In genomic region chr13:48235814-48236135, GRCh38 we compare ENCODE assay signal across 8 cellular contexts. TPM values are rescaled to one million over a fixed set of nuclear protein-coding genes. Genes with fewer than 3 reads are reported as not detected.
DNase-seq lines count a peak whose midpoint lies in the region; ATAC-seq and TF ChIP-seq lines count a peak whose summit lies in the region.

No MANE protein-coding gene starts in this region.

- TF ChIP-seq CTCF in GM23338 (conservative IDR thresholded peaks at IDR 0.05; ENCODE audit: low read depth in 2 of 2) (no peak), fibroblast of villous mesenchyme (IDR thresholded peaks at IDR 0.05; ENCODE audit: insufficient read depth, low read depth, low read length) (no peak)

- H3K9me3 Mint-ChIP-seq in GM23338, result no peaks in the 10 kb centered on the region
- no peaks in the 10 kb centered on the region for H3K9me3 Mint-ChIP-seq in activated CD4-positive, alpha-beta memory T cell treated with anti-CD3 and anti-CD28 coated beads for 36 hours

- ATAC-seq in GM23338 (no peak), HG03571 (IDR thresholded peaks at IDR 0.05; ENCODE audit: unreplicated experiment) (no peak)

- peak overlapping the region; percentile 96 for H3K4me3 Mint-ChIP-seq in GM23338
- H3K4me3 Mint-ChIP-seq in activated CD4-positive, alpha-beta memory T cell treated with anti-CD3 and anti-CD28 coated beads for 36 hours, result peak overlapping the region; percentile 58

- peaks cover 4% of the 10 kb centered on the region; the same call in 1 of the 2 replicates for H3K27me3 ChIP-seq in GM23338 (ENCODE audit: insufficient read depth)

- H4K20me1 ChIP-seq in GM23338 (replicated peaks; ENCODE audit: insufficient read depth), result no peaks in the 10 kb centered on the region; the same call in 1 of the 2 replicates

- peak overlapping the region; percentile 71; the same call in 1 of the 2 replicates for H3K27ac Mint-ChIP-seq in GM23338
- H3K27ac Mint-ChIP-seq in activated CD4-positive, alpha-beta memory T cell treated with anti-CD3 and anti-CD28 coated beads for 36 hours, result no peak overlapping the region

- no peaks in the 10 kb centered on the region for H3K9me2 ChIP-seq in GM23338 (ENCODE audit: insufficient read depth)

- intact Hi-C loops in activated CD4-positive, alpha-beta memory T cell treated with anti-CD3 and anti-CD28 coated beads for 36 hours (cut with micrococcal nuclease), result loop anchor here (1.0 to 10.0 kb wide), 11 partner anchors 14 to 419 kb away; partner anchors contain the start of genes CYSLTR2 and RB1

- no peaks in the 10 kb centered on the region for H3F3A ChIP-seq in GM23338 (replicated peaks; ENCODE audit: low read depth)

- DNase-seq in GM23338 (ENCODE audit: low spot score), result no peak
- no peak for DNase-seq in activated CD4-positive, alpha-beta memory T cell treated with anti-CD3 and anti-CD28 coated beads for 36 hours
- no peak for DNase-seq in fibroblast of villous mesenchyme (ENCODE audit: low read depth)
- DNase-seq in putamen (ENCODE audit: low spot score), result peak; percentile 22
- no peak for DNase-seq in GM19240 (ENCODE audit: insufficient read length, low spot score)
- DNase-seq in AML-193 (lab: John Stamatoyannopoulos, UW), result no peak
- no peak for DNase-seq in NCI-H82 (lab: John Stamatoyannopoulos, UW)

- peaks cover 49% of the 10 kb centered on the region for H3K4me1 Mint-ChIP-seq in GM23338
- H3K4me1 Mint-ChIP-seq in activated CD4-positive, alpha-beta memory T cell treated with anti-CD3 and anti-CD28 coated beads for 36 hours (ENCODE audit: low read depth), result peaks cover 67% of the 10 kb centered on the region

- no peaks in the 10 kb centered on the region for H3K36me3 ChIP-seq in GM23338 (ENCODE audit: insufficient read depth)

- H3K4me3 ChIP-seq in GM23338 (peak overlapping the region; percentile 85), fibroblast of villous mesenchyme (ENCODE audit: low read depth, low read length) (peak overlapping the region; percentile 97)

- peak overlapping the region; percentile 80; the same call in 1 of the 2 replicates for H3K27ac ChIP-seq in GM23338 (ENCODE audit: low read depth)

- H3K4me1 ChIP-seq in GM23338 (ENCODE audit: insufficient read depth), result peaks cover 54% of the 10 kb centered on the region

- H3K79me2 ChIP-seq in GM23338 (replicated peaks; ENCODE audit: insufficient read depth), result peaks cover 64% of the 10 kb centered on the region

- peaks cover 8% of the 10 kb centered on the region for H3K36me3 Mint-ChIP-seq in GM23338 (ENCODE audit: low read depth)
- H3K36me3 Mint-ChIP-seq in activated CD4-positive, alpha-beta memory T cell treated with anti-CD3 and anti-CD28 coated beads for 36 hours, result peaks cover 2% of the 10 kb centered on the region

- H2AFZ ChIP-seq in GM23338, result no peak overlapping the region

- H3K27me3 Mint-ChIP-seq in GM23338 (ENCODE audit: insufficient read depth, low read depth, poor library complexity), result peaks cover 6% of the 10 kb centered on the region
- no peaks in the 10 kb centered on the region for H3K27me3 Mint-ChIP-seq in activated CD4-positive, alpha-beta memory T cell treated with anti-CD3 and anti-CD28 coated beads for 36 hours

- POLR2A ChIA-PET in activated CD4-positive, alpha-beta memory T cell treated with anti-CD3 and anti-CD28 coated beads for 36 hours (lab: Charles Lee), result interaction anchor here (0.6 to 3.1 kb wide), 5 partner anchors 15 to 198 kb away, joined by 3 to 21 read pairs (median 3); partner anchors contain the start of gene NUDT15

- peak overlapping the region; percentile 84 for H3K4me2 ChIP-seq in GM23338

- CTCF ChIA-PET in activated CD4-positive, alpha-beta memory T cell treated with anti-CD3 and anti-CD28 coated beads for 36 hours (lab: Charles Lee), result interaction anchor here (1.1 to 1.8 kb wide), 5 partner anchors 15 to 532 kb away, joined by 3 to 8 read pairs (median 5); no protein-coding TSS in a partner anchor

TF ChIP-seq in GM23338, 12 proteins besides CTCF, POLR2A, EP300 and RAD21:
- TF ChIP-seq JUNB (IDR thresholded peaks at IDR 0.05; ENCODE audit: unreplicated experiment) (no peak), NANOG (IDR thresholded peaks at IDR 0.05; ENCODE audit: borderline replicate concordance) (peak; percentile 66; the same call in 1 of the 2 replicates), POLR2AphosphoS5 (IDR thresholded peaks at IDR 0.05; ENCODE audit: low read depth) (no peak), ETS1 (IDR thresholded peaks at IDR 0.05) (no peak), ZNF114 (CRISPR knock-in tag; IDR thresholded peaks at IDR 0.05) (no peak), ZNF331 (CRISPR knock-in tag; IDR thresholded peaks at IDR 0.05; ENCODE audit: low read depth) (no peak), CREB1 (CRISPR knock-in tag; IDR thresholded peaks at IDR 0.05; ENCODE audit: low read depth) (no peak)
- TF ChIP-seq, protein P1, sequence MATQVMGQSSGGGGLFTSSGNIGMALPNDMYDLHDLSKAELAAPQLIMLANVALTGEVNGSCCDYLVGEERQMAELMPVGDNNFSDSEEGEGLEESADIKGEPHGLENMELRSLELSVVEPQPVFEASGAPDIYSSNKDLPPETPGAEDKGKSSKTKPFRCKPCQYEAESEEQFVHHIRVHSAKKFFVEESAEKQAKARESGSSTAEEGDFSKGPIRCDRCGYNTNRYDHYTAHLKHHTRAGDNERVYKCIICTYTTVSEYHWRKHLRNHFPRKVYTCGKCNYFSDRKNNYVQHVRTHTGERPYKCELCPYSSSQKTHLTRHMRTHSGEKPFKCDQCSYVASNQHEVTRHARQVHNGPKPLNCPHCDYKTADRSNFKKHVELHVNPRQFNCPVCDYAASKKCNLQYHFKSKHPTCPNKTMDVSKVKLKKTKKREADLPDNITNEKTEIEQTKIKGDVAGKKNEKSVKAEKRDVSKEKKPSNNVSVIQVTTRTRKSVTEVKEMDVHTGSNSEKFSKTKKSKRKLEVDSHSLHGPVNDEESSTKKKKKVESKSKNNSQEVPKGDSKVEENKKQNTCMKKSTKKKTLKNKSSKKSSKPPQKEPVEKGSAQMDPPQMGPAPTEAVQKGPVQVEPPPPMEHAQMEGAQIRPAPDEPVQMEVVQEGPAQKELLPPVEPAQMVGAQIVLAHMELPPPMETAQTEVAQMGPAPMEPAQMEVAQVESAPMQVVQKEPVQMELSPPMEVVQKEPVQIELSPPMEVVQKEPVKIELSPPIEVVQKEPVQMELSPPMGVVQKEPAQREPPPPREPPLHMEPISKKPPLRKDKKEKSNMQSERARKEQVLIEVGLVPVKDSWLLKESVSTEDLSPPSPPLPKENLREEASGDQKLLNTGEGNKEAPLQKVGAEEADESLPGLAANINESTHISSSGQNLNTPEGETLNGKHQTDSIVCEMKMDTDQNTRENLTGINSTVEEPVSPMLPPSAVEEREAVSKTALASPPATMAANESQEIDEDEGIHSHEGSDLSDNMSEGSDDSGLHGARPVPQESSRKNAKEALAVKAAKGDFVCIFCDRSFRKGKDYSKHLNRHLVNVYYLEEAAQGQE (IDR thresholded peaks at IDR 0.05; ENCODE audit: unreplicated experiment), result no peak

RNA-seq across cellular contexts. Expression of gene ITM2B, which starts 2.8 kb away (rescaled TPM):
- 139 and 167 TPM in 2 replicates for total RNA-seq in GM23338 (2014; rRNA removed; shearing (Covaris generic))
- polyA plus RNA-seq in GM23338 (2016; fragmentation: Nextera tagmentation; extraction: Ambion mirVana), result 307 and 318 TPM in 2 replicates
- total RNA-seq in activated CD4-positive, alpha-beta memory T cell treated with anti-CD3 and anti-CD28 coated beads for 36 hours, result 10 to 100 TPM; 87.6 to 92.6 TPM
- total RNA-seq in fibroblast of villous mesenchyme, result 112 and 122 TPM in 2 replicates
